Comparison of ENCODE assay signal across 20 cellular contexts in the genomic region with DNA sequence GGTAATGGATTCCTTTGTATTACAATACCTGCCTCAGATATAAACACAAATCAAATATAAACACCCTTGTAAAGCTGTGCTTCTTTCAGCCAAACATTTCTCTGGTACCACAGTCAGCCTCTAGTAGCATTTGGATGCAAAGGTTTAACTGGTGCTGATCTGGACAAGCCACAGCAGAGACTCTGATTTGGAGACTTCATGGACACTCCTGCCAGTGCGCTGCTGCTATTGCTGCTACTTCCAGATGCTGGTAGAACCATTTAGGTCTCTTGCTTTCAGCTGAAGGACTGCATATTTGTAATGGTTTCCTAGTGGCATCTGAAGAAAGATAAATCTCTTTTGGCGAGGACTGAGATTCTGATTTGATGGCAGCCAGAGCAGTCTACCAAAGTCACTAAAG. TPM values are rescaled to one million over a fixed set of nuclear protein-coding genes. Genes with fewer than 3 reads are reported as not detected.
DNase-seq lines count a peak whose midpoint lies in the region; ATAC-seq and TF ChIP-seq lines count a peak whose summit lies in the region.
"Had no signal": no experiment of that assay in that cellular context is flagged by ENCODE, and none has a peak within 500 bp of the region (broad histone marks: within the 10 kb centered on the region; RNA-seq: fewer than 3 reads in every experiment).

No MANE protein-coding gene starts in this region.

- peaks cover 9% of the 10 kb centered on the region for H3K4me1 ChIP-seq in Panc1 (ENCODE audit: control insufficient read depth, insufficient read depth, low read length)
- peaks cover 14 to 41% (median 33%) of the 10 kb centered on the region in 4 donors for H3K4me1 ChIP-seq in esophagus muscularis mucosa
- H3K4me1 ChIP-seq in prostate gland (replicated peaks), result no peaks in the 10 kb centered on the region
- H3K4me1 ChIP-seq in effector memory CD4-positive, alpha-beta T cell (ENCODE audit: control insufficient read depth, insufficient read depth, low read length, poor library complexity, severe bottlenecking), result peaks cover 12% of the 10 kb centered on the region
- H3K4me1 ChIP-seq: A549 had no signal

- no peak overlapping the region for H3K4me3 ChIP-seq in Panc1 (ENCODE audit: low read depth in 2 of 2, low read length in 2 of 2)
- H3K4me3 ChIP-seq in esophagus muscularis mucosa, result no peak overlapping the region
- H3K4me3 ChIP-seq in prostate gland, result no peak overlapping the region
- no peak overlapping the region for H3K4me3 ChIP-seq in effector memory CD4-positive, alpha-beta T cell (ENCODE audit: insufficient read depth, low read depth, low read length, poor library complexity, severe bottlenecking)
- H3K4me3 ChIP-seq: A549, heart left ventricle, SJSA1, thyroid gland had no signal

- no TSS peak for BruUV-seq in Panc1 (replicated peaks; lab: Mats Ljungman, UMichigan)

- in situ Hi-C loops in Panc1 (cut with HindIII; ENCODE audit: low pct_unique_long_range_greater_than_20kb, low sequenced_read_pairs), result no loop called here

- H3K27ac Mint-ChIP-seq in activated CD4-positive, alpha-beta T cell treated with anti-CD3 and anti-CD28 coated beads, Interleukin-2, amount 10 ng/mL, durations not matched to agents 24 days and 14 days, result no peak overlapping the region

- H3K27me3 Mint-ChIP-seq in activated CD4-positive, alpha-beta T cell treated with anti-CD3 and anti-CD28 coated beads, Interleukin-2, amount 10 ng/mL, durations not matched to agents 24 days and 14 days, result no peaks in the 10 kb centered on the region
- H3K27me3 Mint-ChIP-seq: IgD-negative memory B cell had no signal

- CTCF ChIA-PET in Panc1 (lab: Charles Lee), result no interaction called here

- peaks cover 56% of the 10 kb centered on the region for H3K36me3 Mint-ChIP-seq in activated CD4-positive, alpha-beta T cell treated with anti-CD3 and anti-CD28 coated beads, Interleukin-2, amount 10 ng/mL, durations not matched to agents 24 days and 14 days (ENCODE audit: low read depth)

- H3K9me3 Mint-ChIP-seq in activated CD4-positive, alpha-beta T cell treated with anti-CD3 and anti-CD28 coated beads, Interleukin-2, amount 10 ng/mL, durations not matched to agents 24 days and 14 days, result peaks cover 15% of the 10 kb centered on the region

- DNase-seq in activated CD4-positive, alpha-beta T cell treated with anti-CD3 and anti-CD28 coated beads, Interleukin-2, amount 10 ng/mL, durations not matched to agents 24 days and 14 days, result peak; percentile 53
- no peak for DNase-seq in activated CD4-positive, alpha-beta T cell treated with anti-CD3 and anti-CD28 coated beads, Interleukin-2, amount 50 U/mL, for 4 hours
- DNase-seq in Panc1 (ENCODE audit: low read depth, low spot score) (no peak), esophagus muscularis mucosa (ENCODE audit: extremely low spot score) (no peak), prostate gland (ENCODE audit: low spot score) (peak; percentile 13), SW480 (ENCODE audit: low spot score) (no peak), NCI-H1048 (lab: John Stamatoyannopoulos, UW) (no peak)
- DNase-seq in effector memory CD4-positive, alpha-beta T cell, result no peak
- DNase-seq: activated CD4-positive, CD25-positive, alpha-beta regulatory T cell; activated T-cell treated with anti-CD3 and anti-CD28 coated beads, Interleukin-2, amount 50 U/mL, for 4 hours; DMS153; effector CD8-positive, alpha-beta T cell; heart left ventricle; left cardiac atrium; NCI-H1436; stimulated activated CD4-positive, alpha-beta T cell treated with anti-CD3 and anti-CD28 coated beads, Interleukin-12 subunit alpha, Interleukin-12 subunit beta, amount 100 ng/mL, for 4 hours; thyroid gland had no signal

- 69% methylated on average over 2 of the region's 2 CpGs for WGBS in esophagus muscularis mucosa
- 74% methylated on average over 2 of the region's 2 CpGs for WGBS in prostate gland

- peaks cover 37% of the 10 kb centered on the region for H3K4me1 Mint-ChIP-seq in activated CD4-positive, alpha-beta T cell treated with anti-CD3 and anti-CD28 coated beads, Interleukin-2, amount 10 ng/mL, durations not matched to agents 24 days and 14 days

- H3K9me3 ChIP-seq in Panc1 (ENCODE audit: control insufficient read depth, insufficient read depth, low read depth, low read length) (peaks cover 4% of the 10 kb centered on the region; the same call in 1 of the 2 replicates), esophagus muscularis mucosa (peaks cover 0 to 7% (median 4%) of the 10 kb centered on the region in 4 donors), prostate gland (no peaks in the 10 kb centered on the region)
- peaks cover 2% of the 10 kb centered on the region for H3K9me3 ChIP-seq in effector memory CD4-positive, alpha-beta T cell (ENCODE audit: control insufficient read depth, low read length)
- H3K9me3 ChIP-seq: thyroid gland had no signal

- TF ChIP-seq POLR2A in esophagus muscularis mucosa (IDR thresholded peaks at IDR 0.05; ENCODE audit: low read depth) (no peak), prostate gland (IDR thresholded peaks at IDR 0.05) (no peak)

- H3K27me3 ChIP-seq in Panc1 (ENCODE audit: control insufficient read depth, insufficient read depth, low read length), result no peaks in the 10 kb centered on the region
- H3K27me3 ChIP-seq in esophagus muscularis mucosa, result no peaks in the 10 kb centered on the region
- H3K27me3 ChIP-seq in prostate gland (replicated peaks; ENCODE audit: insufficient read depth), result no peaks in the 10 kb centered on the region
- H3K27me3 ChIP-seq in effector memory CD4-positive, alpha-beta T cell (replicated peaks; ENCODE audit: control insufficient read depth, insufficient read depth, low read length, poor library complexity, severe bottlenecking), result no peaks in the 10 kb centered on the region
- H3K27me3 ChIP-seq: heart left ventricle, SJSA1, thyroid gland had no signal

- no peak overlapping the region for H3K27ac ChIP-seq in Panc1 (ENCODE audit: low read length)
- peak overlapping the region in 3 of 4 donors; percentile 25 to 30 (median 27) for H3K27ac ChIP-seq in esophagus muscularis mucosa (replicated peaks in 1 of 4)
- peak overlapping the region in 1 of 2 donors; percentile 43 for H3K27ac ChIP-seq in prostate gland
- H3K27ac ChIP-seq in effector memory CD4-positive, alpha-beta T cell (ENCODE audit: insufficient read depth, low read length, poor library complexity, severe bottlenecking), result no peak overlapping the region
- H3K27ac ChIP-seq: A549, SJSA1, thyroid gland had no signal

- TF ChIP-seq CTCF in Panc1 (IDR thresholded peaks at IDR 0.05) (no peak), esophagus muscularis mucosa (IDR thresholded peaks at IDR 0.05) (no peak), prostate gland (IDR thresholded peaks at IDR 0.05) (no peak)

- intact Hi-C loops in activated CD4-positive, alpha-beta T cell treated with anti-CD3 and anti-CD28 coated beads, Interleukin-2, amount 10 ng/mL, durations not matched to agents 24 days and 14 days (cut with micrococcal nuclease), result loop anchor here (1.0 to 5.0 kb wide), 3 partner anchors 20 to 37 kb away; a partner anchor contains a TSS
- intact Hi-C loops in Panc1 (cut with micrococcal nuclease; ENCODE audit: unreplicated experiment) (no loop called here), esophagus muscularis mucosa (cut with DNase I) (no loop called here), prostate gland (cut with DNase I) (no loop called here)

- peak; percentile 57; the same call in 1 of the 2 replicates for ATAC-seq in Panc1
- ATAC-seq: A549 had no signal

- POLR2A ChIA-PET in Panc1 (lab: Charles Lee), result no interaction called here

- H3K36me3 ChIP-seq in Panc1 (ENCODE audit: control insufficient read depth, insufficient read depth, low read length) (no peaks in the 10 kb centered on the region), esophagus muscularis mucosa (no peaks in the 10 kb centered on the region), prostate gland (no peaks in the 10 kb centered on the region)
- H3K36me3 ChIP-seq in effector memory CD4-positive, alpha-beta T cell (ENCODE audit: control insufficient read depth, insufficient read depth, low read length), result peaks cover 4% of the 10 kb centered on the region
- H3K36me3 ChIP-seq: thyroid gland had no signal

- no peak overlapping the region for H3K4me3 Mint-ChIP-seq in activated CD4-positive, alpha-beta T cell treated with anti-CD3 and anti-CD28 coated beads, Interleukin-2, amount 10 ng/mL, durations not matched to agents 24 days and 14 days
- H3K4me3 Mint-ChIP-seq: IgD-negative memory B cell had no signal

- no peak for TF ChIP-seq EP300 in esophagus muscularis mucosa (IDR thresholded peaks at IDR 0.05)

RNA-seq across cellular contexts. Expression of a gene that starts 36.9 kb away (rescaled TPM):
- 34.7 and 35.3 TPM in 2 replicates for total RNA-seq in activated CD4-positive, alpha-beta T cell treated with anti-CD3 and anti-CD28 coated beads, Interleukin-2, amount 10 ng/mL, durations not matched to agents 24 days and 14 days
- 43.5 TPM for total RNA-seq in Panc1 (2021; ENCODE audit: unreplicated experiment)
- polyA plus RNA-seq in Panc1 (2012; ENCODE audit: insufficient read length), result 29.0 TPM
- total RNA-seq in esophagus muscularis mucosa, result 10 to 100 TPM; 28.9 to 54.0 (median 37.0) TPM
- 10 to 100 TPM; 23.3 to 35.6 TPM for total RNA-seq in prostate gland

RNA-seq across cellular contexts. Expression of a gene that starts 58.8 kb away (rescaled TPM):
- 1.5 and 1.8 TPM in 2 replicates for total RNA-seq in activated CD4-positive, alpha-beta T cell treated with anti-CD3 and anti-CD28 coated beads, Interleukin-2, amount 10 ng/mL, durations not matched to agents 24 days and 14 days
- total RNA-seq in Panc1 (2021; ENCODE audit: unreplicated experiment) (1.7 TPM), esophagus muscularis mucosa (1 to 10 TPM in 2 of 4 donors, under 1 TPM in 2; 0.75 to 1.4 (median 1.1) TPM), prostate gland (1 to 10 TPM in 1 of 2 donors, under 1 TPM in 1; 0.14 to 2.5 TPM)
- polyA plus RNA-seq in Panc1 (2012; ENCODE audit: insufficient read length), result 0.47 TPM
- polyA plus RNA-seq: IgD-negative memory B cell had no signal

Comparison
In these comparisons a context has a peak if more than half of its experiments do, and no peak if none do; other contexts are left out.
1. DNase-seq: peak in activated CD4-positive, alpha-beta T cell treated with anti-CD3 and anti-CD28 coated beads, Interleukin-2, amount 10 ng/mL, durations not matched to agents 24 days and 14 days (single experiment) and prostate gland (single experiment); none in activated CD4-positive, alpha-beta T cell treated with anti-CD3 and anti-CD28 coated beads, Interleukin-2, amount 50 U/mL, for 4 hours (0 of 2), Panc1 (single experiment), esophagus muscularis mucosa (single experiment), effector memory CD4-positive, alpha-beta T cell (0 of 3), SW480 (single experiment) and NCI-H1048 (single experiment).
2. H3K27ac ChIP-seq: peak in esophagus muscularis mucosa (3 of 4); none in Panc1 (single experiment) and effector memory CD4-positive, alpha-beta T cell (single experiment).